In the genomic region with DNA sequence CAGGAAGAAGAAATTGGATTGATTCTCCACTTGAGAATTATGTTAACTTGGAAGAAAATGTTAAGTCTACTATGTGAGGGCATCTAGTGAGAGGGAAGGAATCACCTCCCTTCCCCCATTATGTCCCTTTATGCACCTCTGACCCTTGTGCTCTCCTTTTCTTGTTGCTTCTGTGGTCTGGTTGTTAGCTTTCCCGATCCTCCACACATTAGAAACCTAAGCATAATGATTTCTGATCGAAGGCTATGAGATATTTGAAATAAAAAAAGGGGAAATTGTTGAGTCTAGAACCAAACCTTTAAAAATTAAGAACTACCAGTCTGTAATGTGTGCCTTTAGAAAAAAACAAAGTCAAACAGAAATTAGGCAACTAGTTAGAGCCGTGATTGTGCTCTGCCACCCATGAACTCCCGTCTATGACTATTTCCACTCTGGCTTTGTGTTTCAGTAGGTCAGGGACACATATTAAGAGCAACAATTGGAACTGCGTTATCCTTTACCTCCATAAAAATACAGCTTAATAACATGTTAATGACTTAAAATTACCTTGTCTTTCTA, we compare ENCODE assay signal across 10 cellular contexts. TPM values are rescaled to one million over a fixed set of nuclear protein-coding genes. Genes with fewer than 3 reads are reported as not detected.
DNase-seq lines count a peak whose midpoint lies in the region; ATAC-seq and TF ChIP-seq lines count a peak whose summit lies in the region.
"Had no signal": no experiment of that assay in that cellular context is flagged by ENCODE, and none has a peak within 500 bp of the region (broad histone marks: within the 10 kb centered on the region; RNA-seq: fewer than 3 reads in every experiment).

No MANE protein-coding gene starts in this region.

- no peaks in the 10 kb centered on the region for H3K9me2 ChIP-seq in neural cell (ENCODE audit: insufficient read depth, low read length)

- H3K4me3 ChIP-seq in A673 (ENCODE audit: low read depth, low read length, poor library complexity, severe bottlenecking) (peak overlapping the region; percentile 90), MG63 (peak overlapping the region; percentile 85), endodermal cell (ENCODE audit: low read length) (peak overlapping the region; percentile 99), neural cell (ENCODE audit: low read length) (peak overlapping the region; percentile 85), body of pancreas (peak overlapping the region in 1 of 2 donors; percentile 34)

- H3K4me3 Mint-ChIP-seq in endodermal cell: peak overlapping the region; percentile 97
- H3K4me3 Mint-ChIP-seq in activated T-helper 2 cell treated with anti-CD3 and anti-CD28 coated beads, Interferon-gamma antibody, Interleukin-2, Interleukin-4, amounts not matched to agents 10 μg/mL and 5 μg/mL and 100 μg/mL, durations not matched to agents 14 hours and 24 hours and 36 hours (ENCODE audit: low read depth): no peak overlapping the region

- ATAC-seq in body of pancreas (no peak), HG03342 (IDR thresholded peaks at IDR 0.05; ENCODE audit: unreplicated experiment) (no peak)

- H3K9me3 Mint-ChIP-seq in endodermal cell: peaks cover 4% of the 10 kb centered on the region
- H3K9me3 Mint-ChIP-seq in activated T-helper 2 cell treated with anti-CD3 and anti-CD28 coated beads, Interferon-gamma antibody, Interleukin-2, Interleukin-4, amounts not matched to agents 10 μg/mL and 5 μg/mL and 100 μg/mL, durations not matched to agents 14 hours and 24 hours and 36 hours: no peaks in the 10 kb centered on the region

- peak overlapping the region; percentile 48 for H2AFZ ChIP-seq in neural cell (ENCODE audit: low read depth, low read length)

- H3K9me3 ChIP-seq in A673 (ENCODE audit: low read depth, low read length, poor library complexity, severe bottlenecking) (no peaks in the 10 kb centered on the region), MG63 (no peaks in the 10 kb centered on the region), endodermal cell (ENCODE audit: control insufficient read depth, low read length) (no peaks in the 10 kb centered on the region), neural cell (ENCODE audit: low read length) (no peaks in the 10 kb centered on the region), body of pancreas (no peaks in the 10 kb centered on the region)

- BruUV-seq in A673 (replicated peaks; lab: Mats Ljungman, UMichigan): TSS peak; percentile 57

- H3K27ac ChIP-seq in A673 (ENCODE audit: low read depth, low read length, poor library complexity, severe bottlenecking) (peak overlapping the region; percentile 96), endodermal cell (ENCODE audit: low read depth, low read length) (peak overlapping the region; percentile 17), neural cell (ENCODE audit: low read length) (peak overlapping the region; percentile 81), body of pancreas (no peak overlapping the region)

- H3K9ac ChIP-seq in endodermal cell (ENCODE audit: extremely low read depth, low read length, poor library complexity, severe bottlenecking) (peak overlapping the region; percentile 95), neural cell (ENCODE audit: low read length) (peak overlapping the region; percentile 78)

- WGBS in endodermal cell (ENCODE audit: insufficient coverage in 1 of 2, insufficient read length in 1 of 2), 2 experiments: 6 to 9% methylated on average over 2 to 5 of the region's 5 CpGs
- whole genome bisulfite sequencing in body of pancreas, 2 donors: 11 to 16% methylated on average over 5 of the region's 5 CpGs

- no peak for DNase-seq in A673 (ENCODE audit: low spot score)
- no peak for DNase-seq in MG63
- no peak for DNase-seq in endodermal cell
- no peak for DNase-seq in body of pancreas
- no peak for DNase-seq in activated T-helper 2 cell treated with anti-CD3 and anti-CD28 coated beads, Interferon-gamma antibody, Interleukin-2, Interleukin-4, amounts not matched to agents 10 μg/mL and 5 μg/mL and 100 μg/mL, durations not matched to agents 14 hours and 24 hours and 36 hours (ENCODE audit: low spot score)
- no peak for DNase-seq in kidney glomerular epithelial cell (lab: John Stamatoyannopoulos, UW)
- DNase-seq: activated naive CD4-positive, alpha-beta T cell had no signal

- TF ChIP-seq CTCF in A673 (conservative IDR thresholded peaks at IDR 0.05; ENCODE audit: low read depth, low read length) (no peak), endodermal cell (conservative IDR thresholded peaks at IDR 0.05) (no peak), neural cell (IDR thresholded peaks at IDR 0.05; ENCODE audit: poor library complexity, severe bottlenecking) (no peak), body of pancreas (IDR thresholded peaks at IDR 0.05) (no peak)

- no peak for TF ChIP-seq RAD21 in neural cell (conservative IDR thresholded peaks at IDR 0.05)

- intact Hi-C loops in A673 (cut with micrococcal nuclease; ENCODE audit: unreplicated experiment): loop anchor here (2.0 to 10.0 kb wide), 5 partner anchors 141 to 1136 kb away; no protein-coding TSS in a partner anchor
- intact Hi-C loops in body of pancreas (cut with DNase I): no loop called here
- intact Hi-C loops in activated T-helper 2 cell treated with anti-CD3 and anti-CD28 coated beads, Interferon-gamma antibody, Interleukin-2, Interleukin-4, amounts not matched to agents 10 μg/mL and 5 μg/mL and 100 μg/mL, durations not matched to agents 14 hours and 24 hours and 36 hours (cut with micrococcal nuclease): no loop called here

- H3K27me3 Mint-ChIP-seq in endodermal cell (ENCODE audit: insufficient read depth): no peaks in the 10 kb centered on the region
- H3K27me3 Mint-ChIP-seq in activated T-helper 2 cell treated with anti-CD3 and anti-CD28 coated beads, Interferon-gamma antibody, Interleukin-2, Interleukin-4, amounts not matched to agents 10 μg/mL and 5 μg/mL and 100 μg/mL, durations not matched to agents 14 hours and 24 hours and 36 hours (ENCODE audit: low read depth): peaks cover 41% of the 10 kb centered on the region

- POLR2A ChIA-PET in A673 (lab: Charles Lee; ENCODE audit: low non-redundant PET): interaction anchor here (0.9 kb wide), 1 partner anchor 23 kb away, joined by 3 read pairs; no protein-coding TSS in a partner anchor

- no peak for TF ChIP-seq EP300 in neural cell (conservative IDR thresholded peaks at IDR 0.05; ENCODE audit: poor library complexity, severe bottlenecking)

- H4K20me1 ChIP-seq in neural cell (ENCODE audit: insufficient read depth): no peaks in the 10 kb centered on the region

- H3F3A ChIP-seq in neural cell (ENCODE audit: insufficient read depth, low read length, poor library complexity, severe bottlenecking): peaks cover 4% of the 10 kb centered on the region

- H3K4me2 ChIP-seq in neural cell (ENCODE audit: low read length): peak overlapping the region; percentile 64

- peaks cover 37% of the 10 kb centered on the region for H3K4me1 ChIP-seq in A673 (ENCODE audit: insufficient read depth, low read length, poor library complexity, severe bottlenecking)
- peaks cover 15% of the 10 kb centered on the region for H3K4me1 ChIP-seq in endodermal cell (ENCODE audit: control insufficient read depth, insufficient read depth, low read length)
- H3K4me1 ChIP-seq in body of pancreas: peaks cover 26% of the 10 kb centered on the region

- no peaks in the 10 kb centered on the region for H3K36me3 ChIP-seq in A673 (ENCODE audit: insufficient read depth, low read length, poor library complexity, severe bottlenecking)
- H3K36me3 ChIP-seq in MG63: no peaks in the 10 kb centered on the region
- peaks cover 31% of the 10 kb centered on the region for H3K36me3 ChIP-seq in endodermal cell (ENCODE audit: control insufficient read depth, insufficient read depth, low read length)
- no peaks in the 10 kb centered on the region for H3K36me3 ChIP-seq in neural cell (ENCODE audit: insufficient read depth, low read length)
- H3K36me3 ChIP-seq in body of pancreas (replicated peaks in 1 of 2; ENCODE audit: insufficient read depth in 1 of 2, low read depth in 2 of 2): no peaks in the 10 kb centered on the region

- H3K36me3 Mint-ChIP-seq in endodermal cell (ENCODE audit: low read depth): peaks cover 5% of the 10 kb centered on the region
- no peaks in the 10 kb centered on the region for H3K36me3 Mint-ChIP-seq in activated T-helper 2 cell treated with anti-CD3 and anti-CD28 coated beads, Interferon-gamma antibody, Interleukin-2, Interleukin-4, amounts not matched to agents 10 μg/mL and 5 μg/mL and 100 μg/mL, durations not matched to agents 14 hours and 24 hours and 36 hours (ENCODE audit: low read depth)

- TF ChIP-seq POLR2A in body of pancreas (IDR thresholded peaks at IDR 0.05): no peak

- H3K27ac Mint-ChIP-seq in endodermal cell: peak overlapping the region; percentile 99
- no peak overlapping the region for H3K27ac Mint-ChIP-seq in activated T-helper 2 cell treated with anti-CD3 and anti-CD28 coated beads, Interferon-gamma antibody, Interleukin-2, Interleukin-4, amounts not matched to agents 10 μg/mL and 5 μg/mL and 100 μg/mL, durations not matched to agents 14 hours and 24 hours and 36 hours

- H3K27me3 ChIP-seq in A673 (replicated peaks; ENCODE audit: insufficient read depth, low read depth, low read length, poor library complexity): no peaks in the 10 kb centered on the region
- no peaks in the 10 kb centered on the region for H3K27me3 ChIP-seq in MG63
- no peaks in the 10 kb centered on the region for H3K27me3 ChIP-seq in endodermal cell (ENCODE audit: control insufficient read depth, insufficient read depth, low read length, poor library complexity, severe bottlenecking)
- H3K27me3 ChIP-seq in neural cell (ENCODE audit: insufficient read depth, low read depth, low read length): no peaks in the 10 kb centered on the region
- H3K27me3 ChIP-seq in body of pancreas: no peaks in the 10 kb centered on the region

- CTCF ChIA-PET in A673 (lab: Charles Lee): interaction anchor here (1.1 kb wide), 1 partner anchor 23 kb away, joined by 4 read pairs; no protein-coding TSS in a partner anchor

- H3K79me2 ChIP-seq in neural cell (replicated peaks; ENCODE audit: insufficient read depth, low read length): peaks cover 28% of the 10 kb centered on the region

- peaks cover 51% of the 10 kb centered on the region for H3K4me1 Mint-ChIP-seq in endodermal cell
- peaks cover 5% of the 10 kb centered on the region for H3K4me1 Mint-ChIP-seq in activated T-helper 2 cell treated with anti-CD3 and anti-CD28 coated beads, Interferon-gamma antibody, Interleukin-2, Interleukin-4, amounts not matched to agents 10 μg/mL and 5 μg/mL and 100 μg/mL, durations not matched to agents 14 hours and 24 hours and 36 hours (ENCODE audit: low read depth)

TF ChIP-seq in neural cell, 6 proteins besides CTCF, POLR2A, EP300 and RAD21 (continues in another document):
- TF ChIP-seq TAF1 (IDR thresholded peaks at IDR 0.05; ENCODE audit: low read depth) (no peak), POLR2AphosphoS5 (IDR thresholded peaks at IDR 0.05) (no peak)

RNA-seq across cellular contexts. Expression of gene GPC6, which starts 0.5 kb away (rescaled TPM):
- total RNA-seq in A673 (2021) (23.3 and 23.4 TPM in 2 replicates), endodermal cell (10 to 100 TPM; 69.6 to 80.4 TPM), body of pancreas (1 to 10 TPM; 1.6 to 4.0 TPM)
- total RNA-seq in MG63 (2014; rRNA removed; shearing (Covaris generic); ENCODE audit: low replicate concordance): 4.1 and 10.1 TPM in 2 replicates
- polyA plus RNA-seq in endodermal cell (2013, experiment 1 of 2): 33.2 TPM
- polyA plus RNA-seq in endodermal cell (2013, experiment 2 of 2): 36.2 TPM
- polyA plus RNA-seq in neural cell: 8.3 and 9.0 TPM in 2 replicates
- polyA minus RNA-seq in neural cell: 49.2 and 57.9 TPM in 2 replicates
- total RNA-seq in activated T-helper 2 cell treated with anti-CD3 and anti-CD28 coated beads, Interferon-gamma antibody, Interleukin-2, Interleukin-4, amounts not matched to agents 10 μg/mL and 5 μg/mL and 100 μg/mL, durations not matched to agents 14 hours and 24 hours and 36 hours: not detected in 2 replicates
- total RNA-seq: T-helper 2 cell treated with Interferon-gamma antibody and Interleukin-4, amounts not matched to agents 100 ng/mL and 5 ng/mL, for 36 hours had no signal

Comparison
In these comparisons a context has a peak if more than half of its experiments do, and no peak if none do; other contexts are left out.
1. H3K27ac ChIP-seq: peak in A673 (single experiment), endodermal cell (single experiment) and neural cell (single experiment); none in body of pancreas (0 of 4).